9 cellular contexts compared by ENCODE assay signal in the genomic region with DNA sequence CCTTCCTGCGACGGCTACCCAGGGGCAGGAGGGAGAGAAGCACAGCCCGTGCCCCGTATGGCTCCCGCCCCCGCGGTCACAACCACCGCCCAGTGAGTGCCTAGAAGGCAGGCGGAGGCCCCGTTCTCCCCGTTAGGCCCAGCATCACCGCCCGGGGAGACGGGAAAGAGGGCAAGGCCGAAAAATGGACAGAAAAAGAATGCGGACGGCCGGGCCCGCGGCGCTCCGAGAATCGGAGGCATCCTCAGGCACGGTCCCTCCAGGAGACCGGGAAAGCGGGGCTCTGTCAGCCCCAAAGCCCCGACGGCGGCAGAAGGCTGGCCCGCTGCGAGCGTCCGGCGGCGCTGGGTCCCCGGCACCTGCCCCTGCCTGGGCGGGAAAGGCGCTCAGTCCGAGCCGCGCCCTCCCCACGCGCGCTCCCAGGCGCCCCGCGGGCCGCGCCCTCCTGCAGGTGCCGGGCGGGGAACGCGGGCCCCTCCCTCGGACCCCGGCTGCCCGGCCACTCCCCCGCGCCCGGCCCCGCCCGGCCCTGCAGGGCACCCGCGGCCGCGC. TPM values are rescaled to one million over a fixed set of nuclear protein-coding genes. Genes with fewer than 3 reads are reported as not detected.
DNase-seq lines count a peak whose midpoint lies in the region; ATAC-seq and TF ChIP-seq lines count a peak whose summit lies in the region.
"Had no signal": no experiment of that assay in that cellular context is flagged by ENCODE, and none has a peak within 500 bp of the region (broad histone marks: within the 10 kb centered on the region; RNA-seq: fewer than 3 reads in every experiment).

No MANE protein-coding gene starts in this region.

- H3K27me3 ChIP-seq in SJCRH30 (no peaks in the 10 kb centered on the region), mammary epithelial cell (ENCODE audit: insufficient read depth, low read length) (no peaks in the 10 kb centered on the region), left lung (no peaks in the 10 kb centered on the region)

- H3K4me2 ChIP-seq in mammary epithelial cell (ENCODE audit: insufficient read depth, low read depth, low read length) = peak overlapping the region; percentile 88

- intact Hi-C loops in mammary epithelial cell (cut with micrococcal nuclease) (loop anchor here (1.0 kb wide), 1 partner anchor 9 kb away; no protein-coding TSS in a partner anchor), left lung (cut with DNase I) (no loop called here)

- H3K9ac ChIP-seq in mammary epithelial cell (ENCODE audit: insufficient read depth, low read length) = peak overlapping the region; percentile 39

- DNase-seq in SJCRH30 (peak in 1 of 2 experiments; percentile 49), mammary epithelial cell (peak; percentile 37), left lung (no peak), LoVo (ENCODE audit: low spot score) (no peak), SK-N-DZ (ENCODE audit: low spot score) (no peak)
- DNase-seq in stimulated activated CD4-positive, alpha-beta T cell treated with anti-CD3 and anti-CD28 coated beads, Interleukin-4, amount 100 ng/mL, for 48 hours (ENCODE audit: low read depth in 2 of 2) = peak; percentile 30 to 43

- CTCF ChIA-PET in mammary epithelial cell (lab: Charles Lee; ENCODE audit: low non-redundant PET) = interaction anchor here (0.6 kb wide), 1 partner anchor 11 kb away, joined by 3 read pairs; no protein-coding TSS in a partner anchor

- peaks cover 12% of the 10 kb centered on the region for H3K4me1 ChIP-seq in SJCRH30
- peaks cover 18% of the 10 kb centered on the region for H3K4me1 ChIP-seq in mammary epithelial cell (ENCODE audit: insufficient read depth, low read length)
- peaks cover 15 to 44% of the 10 kb centered on the region in 2 donors for H3K4me1 ChIP-seq in left lung

- H3K36me3 ChIP-seq in SJCRH30 (no peaks in the 10 kb centered on the region), mammary epithelial cell (ENCODE audit: insufficient read depth, low read length) (no peaks in the 10 kb centered on the region), left lung (no peaks in the 10 kb centered on the region)

- H4K20me1 ChIP-seq in mammary epithelial cell (ENCODE audit: insufficient read depth, low read length) = no peaks in the 10 kb centered on the region

- no TSS peak for BruUV-seq in mammary epithelial cell (replicated peaks; lab: Mats Ljungman, UMichigan)

- 0% methylated on average over 1 of the region's 65 CpGs for WGBS in mammary epithelial cell (ENCODE audit: low coverage, missing lambda C conversion rate)

- H3K9me3 ChIP-seq in SJCRH30 (replicated peaks) (no peaks in the 10 kb centered on the region), mammary epithelial cell (replicated peaks; ENCODE audit: insufficient read depth, low read length) (no peaks in the 10 kb centered on the region), left lung (no peaks in the 10 kb centered on the region)

- peak; percentile 41 for ATAC-seq in GM18861 (IDR thresholded peaks at IDR 0.05; ENCODE audit: unreplicated experiment)
- ATAC-seq in HG02852 (IDR thresholded peaks at IDR 0.05; ENCODE audit: unreplicated experiment) = peak; percentile 57
- ATAC-seq in left lung = peak; percentile 83

- TF ChIP-seq CTCF in mammary epithelial cell (conservative IDR thresholded peaks at IDR 0.05 in 1 of 2, IDR thresholded peaks at IDR 0.05 in 1 of 2; ENCODE audit: extremely low read depth in 1 of 2, insufficient read depth in 1 of 2, low read depth in 1 of 2, low read length in 2 of 2) = no peak
- no peak for TF ChIP-seq CTCF in left lung (IDR thresholded peaks at IDR 0.05)

- peak overlapping the region; percentile 79 for H2AFZ ChIP-seq in mammary epithelial cell (ENCODE audit: low read depth, low read length)

- H3K79me2 ChIP-seq in mammary epithelial cell (ENCODE audit: insufficient read depth, low read length) = peaks cover 18% of the 10 kb centered on the region

- H3K4me3 ChIP-seq in SJCRH30 = peak overlapping the region; percentile 77
- H3K4me3 ChIP-seq in mammary epithelial cell (replicated peaks in 1 of 3; ENCODE audit: insufficient read depth in 1 of 3, low read depth in 2 of 3, low read length in 3 of 3) = peak overlapping the region; percentile 46 to 53 (median 51)
- peak overlapping the region; percentile 58 to 80 for H3K4me3 ChIP-seq in left lung

- H3K27ac ChIP-seq in SJCRH30 = no peak overlapping the region
- peak overlapping the region; percentile 41 for H3K27ac ChIP-seq in mammary epithelial cell (ENCODE audit: insufficient read depth, low read depth, low read length)
- H3K27ac ChIP-seq in left lung = peak overlapping the region; percentile 86 to 90

- in situ Hi-C loops in mammary epithelial cell (cut with MboI; ENCODE audit: low sequenced_read_pairs in 2 of 2) = no loop called here

- dilution Hi-C loops in mammary epithelial cell (cut with HindIII; ENCODE audit: low sequenced_read_pairs) = no loop called here

RNA-seq across cellular contexts. Expression of gene MCRIP1, which starts 0.4 kb away (rescaled TPM):
- 130 and 146 TPM in 2 replicates for total RNA-seq in SJCRH30 (2014; rRNA removed; shearing (Covaris generic))
- total RNA-seq in mammary epithelial cell (10 to 100 TPM; 36.0 to 38.9 TPM), left lung (10 to 100 TPM; 61.7 to 74.0 TPM)
- polyA plus RNA-seq in mammary epithelial cell = 28.2 TPM
- 13.6 TPM for polyA minus RNA-seq in mammary epithelial cell
- polyA plus RNA-seq in SK-N-DZ (2014; cell fraction: cytosol; rRNA removed) = 261 and 310 TPM in 2 replicates
- polyA plus RNA-seq in SK-N-DZ (2014; cell fraction: nucleus; rRNA removed) = 264 and 270 TPM in 2 replicates

RNA-seq across cellular contexts. Expression of gene PPP1R27, which starts 2.2 kb away (rescaled TPM):
- total RNA-seq in SJCRH30 (2014; rRNA removed; shearing (Covaris generic)) = not detected in 2 replicates
- total RNA-seq in mammary epithelial cell = 1 to 10 TPM in 1 of 2 donors, not detected in 1; 1.5 TPM
- polyA plus RNA-seq in mammary epithelial cell = 0.09 TPM
- not detected for polyA minus RNA-seq in mammary epithelial cell
- total RNA-seq in left lung = not detected
- not detected in 2 replicates for polyA plus RNA-seq in SK-N-DZ (2014; cell fraction: cytosol; rRNA removed)
- polyA plus RNA-seq in SK-N-DZ (2014; cell fraction: nucleus; rRNA removed) = not detected in 2 replicates
- total RNA-seq: dermis microvascular lymphatic vessel endothelial cell had no signal

RNA-seq across cellular contexts. Expression of gene P4HB, which starts 27.7 kb away (rescaled TPM):
- 558 and 620 TPM in 2 replicates for total RNA-seq in SJCRH30 (2014; rRNA removed; shearing (Covaris generic))
- 100 to 1,000 TPM; 827 to 995 TPM for total RNA-seq in mammary epithelial cell
- 57.2 TPM for polyA plus RNA-seq in mammary epithelial cell
- 772 TPM for polyA minus RNA-seq in mammary epithelial cell
- 100 to 1,000 TPM; 851 to 935 TPM for total RNA-seq in left lung
- 365 and 652 TPM in 2 replicates for polyA plus RNA-seq in SK-N-DZ (2014; cell fraction: cytosol; rRNA removed)
- 524 and 557 TPM in 2 replicates for polyA plus RNA-seq in SK-N-DZ (2014; cell fraction: nucleus; rRNA removed)

RNA-seq across cellular contexts. Expression of gene GCGR, which starts 28.7 kb away (rescaled TPM):
- total RNA-seq in SJCRH30 (2014; rRNA removed; shearing (Covaris generic)) = 0.04 TPM in 1 of 2 replicates, not detected in the other
- not detected for total RNA-seq in mammary epithelial cell
- not detected for polyA plus RNA-seq in mammary epithelial cell
- polyA minus RNA-seq in mammary epithelial cell = not detected
- total RNA-seq in left lung = under 1 TPM in 1 of 2 donors, not detected in 1; 0.13 TPM
- polyA plus RNA-seq in SK-N-DZ (2014; cell fraction: cytosol; rRNA removed) = 3.8 and 5.2 TPM in 2 replicates
- polyA plus RNA-seq in SK-N-DZ (2014; cell fraction: nucleus; rRNA removed) = 60.1 and 65.1 TPM in 2 replicates
- total RNA-seq: dermis microvascular lymphatic vessel endothelial cell had no signal

RNA-seq across cellular contexts. Expression of gene ARHGDIA, which starts 38.5 kb away (rescaled TPM):
- total RNA-seq in SJCRH30 (2014; rRNA removed; shearing (Covaris generic)) = 201 and 216 TPM in 2 replicates
- total RNA-seq in mammary epithelial cell = 100 to 1,000 TPM; 115 to 549 TPM
- polyA plus RNA-seq in mammary epithelial cell = 278 TPM
- 106 TPM for polyA minus RNA-seq in mammary epithelial cell
- total RNA-seq in left lung = 100 to 1,000 TPM; 339 to 481 TPM
- 156 and 163 TPM in 2 replicates for polyA plus RNA-seq in SK-N-DZ (2014; cell fraction: cytosol; rRNA removed)
- polyA plus RNA-seq in SK-N-DZ (2014; cell fraction: nucleus; rRNA removed) = 180 and 182 TPM in 2 replicates

Comparison
In these comparisons a context has a peak if more than half of its experiments do, and no peak if none do; other contexts are left out.
1. DNase-seq: peak in mammary epithelial cell (single experiment) and stimulated activated CD4-positive, alpha-beta T cell treated with anti-CD3 and anti-CD28 coated beads, Interleukin-4, amount 100 ng/mL, for 48 hours (2 of 2); none in left lung (0 of 2), LoVo (single experiment) and SK-N-DZ (single experiment).
2. Peak in every context shown above with its lines, with median percentiles within 50 percentile points of each other: ATAC-seq and H3K4me3 ChIP-seq.